ENCODE assay signal across 9 cellular contexts in the genomic region with DNA sequence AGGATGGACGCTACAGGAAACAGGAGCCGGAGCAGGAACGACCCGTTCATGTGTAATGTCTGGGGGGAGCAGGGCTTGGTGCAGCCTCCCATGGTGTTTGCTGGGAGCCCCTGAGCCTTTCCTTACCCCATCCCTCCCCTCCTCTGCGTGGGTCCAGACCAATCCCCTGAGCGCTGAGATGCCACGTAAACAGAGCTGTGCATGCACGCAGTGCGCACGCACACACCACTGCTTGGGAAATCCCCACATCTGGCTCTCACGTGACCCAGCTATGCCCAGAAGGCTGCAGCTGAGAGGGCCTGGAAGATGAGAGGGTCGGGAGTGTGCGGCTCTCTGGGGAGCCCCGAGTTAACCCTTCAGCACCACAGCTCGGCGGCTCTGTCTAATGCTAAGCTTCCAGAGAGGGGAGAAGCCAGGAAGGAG.
DNase-seq lines count a peak whose midpoint lies in the region; ATAC-seq and TF ChIP-seq lines count a peak whose summit lies in the region.
"Had no signal": no experiment of that assay in that cellular context is flagged by ENCODE, and none has a peak within 500 bp of the region (broad histone marks: within the 10 kb centered on the region; RNA-seq: fewer than 3 reads in every experiment).

No MANE protein-coding gene starts in this region.

- no peak overlapping the region for H2AFZ ChIP-seq in hepatocyte

- H3K4me3 ChIP-seq in hepatocyte = no peak overlapping the region
- peak overlapping the region in 6 of 7 experiments; percentile 9 to 37 (median 27) for H3K4me3 ChIP-seq in skin epidermis
- no peak overlapping the region for H3K4me3 ChIP-seq in endodermal cell (ENCODE audit: low read length)

- H3K27ac ChIP-seq in hepatocyte (peak overlapping the region; percentile 97), skin epidermis (peak overlapping the region in 20 of 21 experiments; percentile 43 to 95 (median 83)), endodermal cell (ENCODE audit: low read depth, low read length) (no peak overlapping the region)
- H3K27ac ChIP-seq: neutrophil had no signal

- WGBS in hepatocyte (ENCODE audit: low lambda C conversion rate, missing lambda C conversion rate) = 41% methylated on average over 16 of the region's 16 CpGs
- WGBS in endodermal cell (ENCODE audit: insufficient coverage in 1 of 2, insufficient read length in 1 of 2), 2 experiments = 83 to 86% methylated on average over 13 to 16 of the region's 16 CpGs

- peaks cover 10% of the 10 kb centered on the region for H3K79me2 ChIP-seq in hepatocyte

- H3K9me3 ChIP-seq in hepatocyte (ENCODE audit: low read depth) (no peaks in the 10 kb centered on the region), endodermal cell (ENCODE audit: control insufficient read depth, low read length) (no peaks in the 10 kb centered on the region)
- H3K9me3 ChIP-seq: neutrophil had no signal

- H3K36me3 ChIP-seq in hepatocyte (replicated peaks; ENCODE audit: insufficient read depth, low read depth) (no peaks in the 10 kb centered on the region), endodermal cell (ENCODE audit: control insufficient read depth, insufficient read depth, low read length) (no peaks in the 10 kb centered on the region)
- H3K36me3 ChIP-seq: neutrophil had no signal

- H3K4me1 Mint-ChIP-seq in endodermal cell = peaks cover 9% of the 10 kb centered on the region

- H3K27ac Mint-ChIP-seq in endodermal cell = no peak overlapping the region

- H3K4me3 Mint-ChIP-seq in endodermal cell = no peak overlapping the region

- TF ChIP-seq CTCF in hepatocyte (IDR thresholded peaks at IDR 0.05; ENCODE audit: poor library complexity) (no peak), endodermal cell (conservative IDR thresholded peaks at IDR 0.05) (no peak)

- ATAC-seq in GM18858 (IDR thresholded peaks at IDR 0.05; ENCODE audit: unreplicated experiment) (peak; percentile 90), HG02981 (IDR thresholded peaks at IDR 0.05; ENCODE audit: unreplicated experiment) (peak; percentile 85)

- H3K4me1 ChIP-seq in hepatocyte (ENCODE audit: insufficient read depth) = peaks cover 21% of the 10 kb centered on the region
- no peaks in the 10 kb centered on the region for H3K4me1 ChIP-seq in endodermal cell (ENCODE audit: control insufficient read depth, insufficient read depth, low read length)

- no peaks in the 10 kb centered on the region for H3K36me3 Mint-ChIP-seq in endodermal cell (ENCODE audit: low read depth)

- no peaks in the 10 kb centered on the region for H3K27me3 ChIP-seq in hepatocyte
- no peaks in the 10 kb centered on the region for H3K27me3 ChIP-seq in endodermal cell (ENCODE audit: control insufficient read depth, insufficient read depth, low read length, poor library complexity, severe bottlenecking)

- no peaks in the 10 kb centered on the region for H3K9me2 ChIP-seq in hepatocyte (replicated peaks; ENCODE audit: insufficient read depth)

- no peaks in the 10 kb centered on the region for H4K20me1 ChIP-seq in hepatocyte (ENCODE audit: insufficient read depth, poor library complexity, severe bottlenecking)

- no peaks in the 10 kb centered on the region for H3K27me3 Mint-ChIP-seq in endodermal cell (ENCODE audit: insufficient read depth)

- peak overlapping the region; percentile 68 for H3K4me2 ChIP-seq in hepatocyte

- H3K9ac ChIP-seq in endodermal cell (ENCODE audit: extremely low read depth, low read length, poor library complexity, severe bottlenecking) = no peak overlapping the region

- H3K9me3 Mint-ChIP-seq in endodermal cell = no peaks in the 10 kb centered on the region

- DNase-seq in T follicular helper cell (ENCODE audit: low read depth) (peak; percentile 92), amygdala (lab: John Stamatoyannopoulos, UW) (peak in 50 of 56 donors; percentile 13 to 89 (median 65)), hepatocyte (ENCODE audit: low spot score) (peak; percentile 94), endodermal cell (no peak), DMS153 treated with DMSO at 0.1 percent for 48 hours (lab: John Stamatoyannopoulos, UW; ENCODE audit: unreplicated experiment) (no peak)

Comparison
In these comparisons a context has a peak if more than half of its experiments do, and no peak if none do; other contexts are left out.
1. DNase-seq: peak in T follicular helper cell (single experiment), amygdala (50 of 56) and hepatocyte (single experiment); none in endodermal cell (single experiment) and DMS153 treated with DMSO at 0.1 percent for 48 hours (single experiment).
2. H3K4me3 ChIP-seq: peak in skin epidermis (6 of 7); none in hepatocyte (single experiment) and endodermal cell (single experiment).